10 cellular contexts compared by ENCODE assay signal in the genomic region with DNA sequence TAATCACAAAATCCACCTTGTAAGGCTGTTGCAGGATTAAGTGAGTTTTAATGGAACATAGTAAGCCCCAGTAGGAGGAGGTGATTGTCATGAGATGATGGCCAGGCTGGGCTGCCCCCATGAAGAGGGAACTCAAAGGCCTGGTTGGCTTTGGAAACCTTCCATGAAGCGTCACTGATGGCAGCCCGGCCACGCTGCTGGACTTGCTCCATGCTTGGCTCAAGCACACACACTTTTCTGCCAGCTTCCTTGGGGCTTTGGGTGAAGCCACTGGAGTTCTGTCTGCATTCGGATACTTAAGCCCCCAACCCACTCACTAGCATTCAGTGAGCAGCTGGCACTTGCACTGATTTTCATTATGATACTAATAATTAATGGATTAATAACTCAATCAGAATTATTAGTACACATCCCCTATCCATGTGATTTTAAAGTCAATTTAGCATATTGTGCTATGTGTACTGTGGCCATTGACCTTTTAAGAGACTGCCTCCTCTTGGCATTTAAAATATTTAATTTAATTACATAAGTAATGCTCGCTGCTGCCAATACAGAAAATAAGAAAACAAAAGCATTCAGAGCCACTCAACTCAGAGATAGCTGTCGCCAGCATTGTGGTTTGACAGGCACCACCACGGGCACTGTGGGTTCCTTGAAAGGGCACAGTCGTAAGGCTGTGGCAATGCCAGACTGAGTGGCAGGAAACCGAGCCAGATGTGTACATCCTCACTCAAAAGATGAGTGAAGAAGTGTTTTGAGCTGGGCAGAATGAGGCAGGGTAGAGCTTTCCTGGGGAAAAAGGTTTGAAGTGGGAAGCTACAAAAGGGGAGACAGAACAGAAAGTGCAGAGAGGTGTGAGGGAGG. TPM values are rescaled to one million over a fixed set of nuclear protein-coding genes. Genes with fewer than 3 reads are reported as not detected.
A peak's percentile ranks its signal among the peaks of the same experiment; 100 is the strongest.
DNase-seq lines count a peak whose midpoint lies in the region; ATAC-seq and TF ChIP-seq lines count a peak whose summit lies in the region.
"Had no signal": no experiment of that assay in that cellular context is flagged by ENCODE, and none has a peak within 500 bp of the region (broad histone marks: within the 10 kb centered on the region; RNA-seq: fewer than 3 reads in every experiment).

No MANE protein-coding gene starts in this region.

- CTCF ChIA-PET in PC-9 (lab: Charles Lee) = no interaction called here

- H3K27ac Mint-ChIP-seq in central memory CD8-positive, alpha-beta T cell (ENCODE audit: low read depth) = peak overlapping the region; percentile 40
- no peak overlapping the region for H3K27ac Mint-ChIP-seq in HFFc6
- H3K27ac Mint-ChIP-seq: T-helper 1 cell treated with Interleukin-12 subunit alpha and Interleukin-12 subunit beta and Interleukin-4 antibody, amounts not matched to agents 30 μg/mL and 1 μg/mL, for 36 hours had no signal

- 26% methylated on average over 9 of the region's 9 CpGs for WGBS in prostate gland

- H3K27me3 Mint-ChIP-seq in central memory CD8-positive, alpha-beta T cell = peaks cover 25% of the 10 kb centered on the region
- H3K27me3 Mint-ChIP-seq in HFFc6 (ENCODE audit: insufficient read depth) = peaks cover 22% of the 10 kb centered on the region

- H3K36me3 ChIP-seq in DND-41 (ENCODE audit: insufficient read depth, low read length) = no peaks in the 10 kb centered on the region
- H3K36me3 ChIP-seq in prostate gland = no peaks in the 10 kb centered on the region
- H3K36me3 ChIP-seq in PC-9 (ENCODE audit: low read depth) = no peaks in the 10 kb centered on the region

- H4K20me1 ChIP-seq in DND-41 (ENCODE audit: insufficient read depth, low read length) = peaks cover 3% of the 10 kb centered on the region; the same call in 1 of the 2 replicates
- H4K20me1 ChIP-seq in PC-9 (ENCODE audit: insufficient read depth) = no peaks in the 10 kb centered on the region

- H2AFZ ChIP-seq in DND-41 (ENCODE audit: low read depth, low read length) = no peak overlapping the region
- no peak overlapping the region for H2AFZ ChIP-seq in PC-9

- intact Hi-C loops in prostate gland (cut with DNase I) = no loop called here
- intact Hi-C loops in PC-9 (cut with micrococcal nuclease; ENCODE audit: unreplicated experiment) = no loop called here

- peaks cover 7% of the 10 kb centered on the region; the same call in 1 of the 2 replicates for H3K4me1 ChIP-seq in DND-41 (ENCODE audit: insufficient read depth, low read length)
- peaks cover 4% of the 10 kb centered on the region for H3K4me1 ChIP-seq in prostate gland (replicated peaks)
- H3K4me1 ChIP-seq in PC-9 (replicated peaks; ENCODE audit: insufficient read depth) = peaks cover 6% of the 10 kb centered on the region

- H3K4me2 ChIP-seq in DND-41 (ENCODE audit: insufficient read depth, low read length) = no peak overlapping the region
- no peak overlapping the region for H3K4me2 ChIP-seq in PC-9

- TF ChIP-seq CTCF in DND-41 (IDR thresholded peaks at IDR 0.05; ENCODE audit: borderline replicate concordance, extremely low read depth, low read length, poor library complexity, severe bottlenecking) = no peak
- no peak for TF ChIP-seq CTCF in prostate gland (IDR thresholded peaks at IDR 0.05)
- no peak for TF ChIP-seq CTCF in HFFc6 (IDR thresholded peaks at IDR 0.05)
- TF ChIP-seq CTCF in PC-9 (conservative IDR thresholded peaks at IDR 0.05) = no peak

- H3K36me3 Mint-ChIP-seq in central memory CD8-positive, alpha-beta T cell (ENCODE audit: insufficient read depth) = no peaks in the 10 kb centered on the region
- H3K36me3 Mint-ChIP-seq in HFFc6 (ENCODE audit: low read depth) = no peaks in the 10 kb centered on the region

- DNase-seq in DND-41 (peak; percentile 60), prostate gland (ENCODE audit: low spot score) (peak; percentile 57), HFFc6 (no peak), PC-9 (no peak)
- DNase-seq in activated CD4-positive, alpha-beta T cell treated with anti-CD3 and anti-CD28 coated beads, Interleukin-2, amount 50 U/mL, for 48 hours = peak; percentile 25 to 32
- peak; percentile 47 to 74 for DNase-seq in central memory CD8-positive, alpha-beta T cell (ENCODE audit: low spot score in 2 of 2)
- DNase-seq: DMS 273 treated with DMSO at 0.1 percent for 48 hours had no signal

- H3K9ac ChIP-seq in DND-41 (ENCODE audit: low read depth, low read length) = no peak overlapping the region

- H3K4me3 ChIP-seq in DND-41 (ENCODE audit: low read depth in 1 of 2, low read length in 2 of 2) (no peak overlapping the region), prostate gland (no peak overlapping the region), PC-9 (no peak overlapping the region)

- POLR2A ChIA-PET in PC-9 (lab: Charles Lee; ENCODE audit: unreplicated experiment) = interaction anchor here (0.6 kb wide), 1 partner anchor 454 kb away, joined by 8 read pairs; no protein-coding TSS in a partner anchor

- H3K27me3 ChIP-seq in DND-41 (ENCODE audit: insufficient read depth, low read length, poor library complexity) (peaks cover 17% of the 10 kb centered on the region), prostate gland (replicated peaks; ENCODE audit: insufficient read depth) (no peaks in the 10 kb centered on the region), PC-9 (ENCODE audit: insufficient read depth, low read depth) (no peaks in the 10 kb centered on the region)

- H3F3A ChIP-seq in PC-9 (ENCODE audit: insufficient read depth, low read depth) = peaks cover 6% of the 10 kb centered on the region

- peaks cover 32% of the 10 kb centered on the region for H3K4me1 Mint-ChIP-seq in central memory CD8-positive, alpha-beta T cell
- H3K4me1 Mint-ChIP-seq in HFFc6 (ENCODE audit: low read depth) = peaks cover 17% of the 10 kb centered on the region

- BruUV-seq in PC-9 (replicated peaks; lab: Mats Ljungman, UMichigan) = no TSS peak

- no peak overlapping the region for H3K27ac ChIP-seq in DND-41 (ENCODE audit: low read length)
- peak overlapping the region in 1 of 2 donors; percentile 24 for H3K27ac ChIP-seq in prostate gland
- no peak overlapping the region for H3K27ac ChIP-seq in PC-9

- TF ChIP-seq POLR2A in prostate gland (IDR thresholded peaks at IDR 0.05) = no peak

- no peaks in the 10 kb centered on the region for H3K9me3 Mint-ChIP-seq in central memory CD8-positive, alpha-beta T cell
- no peaks in the 10 kb centered on the region for H3K9me3 Mint-ChIP-seq in HFFc6
- H3K9me3 Mint-ChIP-seq: T-helper 1 cell treated with Interleukin-12 subunit alpha and Interleukin-12 subunit beta and Interleukin-4 antibody, amounts not matched to agents 30 μg/mL and 1 μg/mL, for 36 hours had no signal

- peak; percentile 99 for ATAC-seq in DND-41 (ENCODE audit: insufficient read depth, low read depth)
- peak; percentile 99 for ATAC-seq in central memory CD8-positive, alpha-beta T cell (replicated peaks; ENCODE audit: extremely low read depth, poor library complexity, severe bottlenecking)
- ATAC-seq in GM21367 (IDR thresholded peaks at IDR 0.05; ENCODE audit: unreplicated experiment) = no peak
- ATAC-seq in HG03108 (IDR thresholded peaks at IDR 0.05; ENCODE audit: unreplicated experiment) = no peak

- no peaks in the 10 kb centered on the region for H3K9me2 ChIP-seq in PC-9 (ENCODE audit: insufficient read depth)

- no peaks in the 10 kb centered on the region for H3K9me3 ChIP-seq in DND-41 (ENCODE audit: insufficient read depth, low read length, severe bottlenecking)
- H3K9me3 ChIP-seq in prostate gland = no peaks in the 10 kb centered on the region
- no peaks in the 10 kb centered on the region for H3K9me3 ChIP-seq in PC-9 (ENCODE audit: insufficient read depth, low read depth)

- no peaks in the 10 kb centered on the region for H3K79me2 ChIP-seq in DND-41 (ENCODE audit: insufficient read depth, low read length)
- H3K79me2 ChIP-seq in PC-9 (ENCODE audit: low read depth) = no peaks in the 10 kb centered on the region

- peak overlapping the region; percentile 4 for H3K4me3 Mint-ChIP-seq in central memory CD8-positive, alpha-beta T cell
- no peak overlapping the region for H3K4me3 Mint-ChIP-seq in HFFc6
- H3K4me3 Mint-ChIP-seq: T-helper 1 cell treated with Interleukin-12 subunit alpha and Interleukin-12 subunit beta and Interleukin-4 antibody, amounts not matched to agents 30 μg/mL and 1 μg/mL, for 36 hours had no signal

RNA-seq across cellular contexts. Expression of gene KRT85, which starts 15.9 kb away (rescaled TPM):
- total RNA-seq in prostate gland (not detected), PC-9 (2021) (not detected in 2 replicates)
- total RNA-seq in HFFc6 (2021; fragmentation: NEBNext Ultra II Directional; extraction: Animal tissue kit (Norgen Biotek cat#: 25700)) = not detected

RNA-seq across cellular contexts. Expression of gene KRT83, which starts 30.2 kb away (rescaled TPM):
- total RNA-seq in prostate gland (under 1 TPM in 1 of 2 donors, not detected in 1; 0.74 TPM), PC-9 (2021) (0.43 TPM in 1 of 2 replicates, not detected in the other)
- not detected for total RNA-seq in HFFc6 (2021; fragmentation: NEBNext Ultra II Directional; extraction: Animal tissue kit (Norgen Biotek cat#: 25700))

RNA-seq across cellular contexts. Expression of gene KRT84, which starts 34.0 kb away (rescaled TPM):
- total RNA-seq in prostate gland (not detected), PC-9 (2021) (not detected in 2 replicates)
- total RNA-seq in HFFc6 (2021; fragmentation: NEBNext Ultra II Directional; extraction: Animal tissue kit (Norgen Biotek cat#: 25700)) = not detected

RNA-seq across cellular contexts. Expression of gene KRT82, which starts 54.7 kb away (rescaled TPM):
- total RNA-seq in prostate gland = not detected
- not detected for total RNA-seq in HFFc6 (2021; fragmentation: NEBNext Ultra II Directional; extraction: Animal tissue kit (Norgen Biotek cat#: 25700))
- total RNA-seq in PC-9 (2021) = not detected in 2 replicates

Comparison
In these comparisons a context has a peak if more than half of its experiments do, and no peak if none do; other contexts are left out.
1. ATAC-seq: peak in DND-41 (single experiment) and central memory CD8-positive, alpha-beta T cell (single experiment); none in GM21367 (single experiment) and HG03108 (single experiment).
2. DNase-seq: peak in DND-41 (single experiment), activated CD4-positive, alpha-beta T cell treated with anti-CD3 and anti-CD28 coated beads, Interleukin-2, amount 50 U/mL, for 48 hours (2 of 2), central memory CD8-positive, alpha-beta T cell (2 of 2) and prostate gland (single experiment); none in HFFc6 (single experiment) and PC-9 (0 of 2).